Comparison of ENCODE assay signal across 20 cellular contexts in the genomic region with DNA sequence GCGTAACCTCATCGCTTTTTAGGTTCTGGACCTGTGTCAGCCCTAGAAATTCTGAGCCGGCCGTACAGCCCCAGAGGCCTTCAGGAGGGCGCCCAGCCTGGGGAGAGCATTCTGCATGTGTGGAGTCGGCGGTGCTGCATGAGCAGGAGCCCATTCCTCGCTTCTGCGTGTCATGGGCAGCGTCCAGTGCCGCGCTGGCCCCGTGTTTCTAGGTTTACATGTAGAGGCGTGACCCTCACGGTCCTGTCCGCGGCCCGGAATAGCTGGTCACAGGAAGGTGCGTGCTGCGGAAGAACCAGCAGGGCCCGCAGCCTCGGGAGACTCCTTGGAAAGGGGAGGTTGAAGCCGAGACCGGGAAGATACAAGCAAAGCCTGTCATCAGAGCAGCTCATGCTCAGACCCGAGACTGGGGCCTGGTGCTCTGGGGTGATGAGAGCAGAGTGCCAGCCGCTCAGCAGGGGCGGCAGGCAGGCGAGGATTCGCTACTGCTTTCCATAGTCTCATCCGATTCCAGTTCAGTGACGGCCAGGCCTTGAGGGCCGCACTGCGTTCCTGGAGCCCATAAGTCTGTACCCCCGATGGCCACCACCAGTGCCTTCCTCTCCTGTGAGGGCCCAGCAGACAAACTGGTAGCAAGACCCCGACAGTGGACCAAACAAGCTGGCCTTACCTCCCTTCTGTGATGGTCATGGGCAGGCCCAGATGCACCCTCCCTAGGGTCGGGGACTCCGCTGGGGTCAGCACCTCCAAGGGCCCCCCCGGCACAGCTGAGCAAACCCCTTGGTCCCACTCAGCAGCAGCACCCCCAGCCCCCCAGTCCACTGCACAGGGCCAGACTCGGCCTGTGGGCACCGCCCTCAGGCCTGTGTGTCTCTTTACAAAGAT. TPM values are rescaled to one million over a fixed set of nuclear protein-coding genes. Genes with fewer than 3 reads are reported as not detected.
A peak's percentile ranks its signal among the peaks of the same experiment; 100 is the strongest.
DNase-seq lines count a peak whose midpoint lies in the region; ATAC-seq and TF ChIP-seq lines count a peak whose summit lies in the region.
"Had no signal": no experiment of that assay in that cellular context is flagged by ENCODE, and none has a peak within 500 bp of the region (broad histone marks: within the 10 kb centered on the region; RNA-seq: fewer than 3 reads in every experiment).

No MANE protein-coding gene starts in this region.

- H3K27ac Mint-ChIP-seq in naive B cell, result peak overlapping the region in 4 of 6 donors; percentile 57 to 87 (median 68)
- H3K27ac Mint-ChIP-seq: CD4-positive, alpha-beta T cell; dendritic cell treated with granulocyte-macrophage colony-stimulating factor and Interleukin-4, amounts not matched to agents 40 ng/mL and 50 ng/mL, for 4 days had no signal

- H3K4me1 Mint-ChIP-seq in naive B cell, result peaks cover 5 to 13% (median 11%) of the 10 kb centered on the region in 3 donors

- H3K4me3 Mint-ChIP-seq in naive B cell, result peak overlapping the region in 1 of 8 donors; percentile 63
- H3K4me3 Mint-ChIP-seq: CD4-positive, alpha-beta T cell; dendritic cell treated with granulocyte-macrophage colony-stimulating factor and Interleukin-4, amounts not matched to agents 40 ng/mL and 50 ng/mL, for 4 days; naive thymus-derived CD8-positive, alpha-beta T cell had no signal

- no peaks in the 10 kb centered on the region for H3K27me3 Mint-ChIP-seq in naive B cell
- H3K27me3 Mint-ChIP-seq: CD4-positive, alpha-beta T cell; naive thymus-derived CD8-positive, alpha-beta T cell had no signal

- ATAC-seq in GM19035 (IDR thresholded peaks at IDR 0.05; ENCODE audit: unreplicated experiment) (peak; percentile 14), naive B cell (ENCODE audit: low read depth in 2 of 2) (no peak), GM18858 (IDR thresholded peaks at IDR 0.05; ENCODE audit: unreplicated experiment) (no peak)

- no peak overlapping the region for H3K27ac ChIP-seq in coronary artery
- H3K27ac ChIP-seq: adrenal gland, breast epithelium, pancreas, right lobe of liver, suprapubic skin, uterus had no signal

- no peak overlapping the region for H3K4me3 ChIP-seq in coronary artery
- H3K4me3 ChIP-seq: adrenal gland, breast epithelium, pancreas, right lobe of liver, suprapubic skin, uterus had no signal

- DNase-seq in AG08396 (ENCODE audit: low spot score) (peak; percentile 5), coronary artery (ENCODE audit: low spot score) (peak; percentile 70), naive B cell (no peak), T-helper 9 cell (no peak), Ammon's horn (ENCODE audit: low spot score) (no peak), LoVo (ENCODE audit: low spot score) (no peak)
- DNase-seq: NCI-H187 treated with DMSO at 0.1 percent for 48 hours, NCI-H226, SIG-M5 had no signal

- peaks cover 0 to 6% of the 10 kb centered on the region in 2 donors for H3K36me3 Mint-ChIP-seq in naive B cell

- TF ChIP-seq CTCF in coronary artery (IDR thresholded peaks at IDR 0.05), result no peak

- H3K9me3 Mint-ChIP-seq in naive B cell, result no peaks in the 10 kb centered on the region
- H3K9me3 Mint-ChIP-seq: CD4-positive, alpha-beta T cell; dendritic cell treated with granulocyte-macrophage colony-stimulating factor and Interleukin-4, amounts not matched to agents 40 ng/mL and 50 ng/mL, for 4 days; naive thymus-derived CD8-positive, alpha-beta T cell had no signal

RNA-seq across cellular contexts. Expression of gene NFATC1, which starts 15.6 kb away (rescaled TPM):
- 10 to 100 TPM; 35.7 to 77.8 (median 51.1) TPM for polyA plus RNA-seq in naive B cell (ENCODE audit: low read depth in 6 of 6)

Comparison
In these comparisons a context has a peak if more than half of its experiments do, and no peak if none do; other contexts are left out.
1. DNase-seq: peak in AG08396 (single experiment) and coronary artery (single experiment); none in naive B cell (single experiment), T-helper 9 cell (single experiment), Ammon's horn (single experiment) and LoVo (single experiment).